In the genomic region with DNA sequence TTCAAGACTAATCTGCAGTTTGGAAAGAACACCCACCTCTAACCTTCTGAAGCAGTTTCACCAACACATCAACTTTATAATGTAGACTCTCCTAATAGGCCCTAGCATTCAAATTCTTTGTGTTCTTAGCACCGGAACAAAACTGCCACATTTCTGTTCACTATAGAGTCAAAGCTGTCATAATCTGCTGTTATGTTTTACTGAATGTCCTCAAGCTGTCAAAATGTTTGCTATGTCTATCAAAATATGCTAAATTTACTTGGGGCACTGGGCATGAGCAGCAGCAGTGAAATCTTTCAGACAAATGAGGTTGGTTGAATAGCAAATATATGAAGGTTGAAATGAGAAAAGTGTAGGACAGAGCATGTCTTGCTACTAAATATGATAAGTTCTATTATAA, we compare ENCODE assay signal across 1 cellular context.
TF ChIP-seq lines count a peak whose summit lies in the region.

No MANE protein-coding gene starts in this region.

TF ChIP-seq in SK-N-SH, 30 proteins besides CTCF, POLR2A, EP300 and RAD21 (continued from another document):
- TF ChIP-seq, protein P1, sequence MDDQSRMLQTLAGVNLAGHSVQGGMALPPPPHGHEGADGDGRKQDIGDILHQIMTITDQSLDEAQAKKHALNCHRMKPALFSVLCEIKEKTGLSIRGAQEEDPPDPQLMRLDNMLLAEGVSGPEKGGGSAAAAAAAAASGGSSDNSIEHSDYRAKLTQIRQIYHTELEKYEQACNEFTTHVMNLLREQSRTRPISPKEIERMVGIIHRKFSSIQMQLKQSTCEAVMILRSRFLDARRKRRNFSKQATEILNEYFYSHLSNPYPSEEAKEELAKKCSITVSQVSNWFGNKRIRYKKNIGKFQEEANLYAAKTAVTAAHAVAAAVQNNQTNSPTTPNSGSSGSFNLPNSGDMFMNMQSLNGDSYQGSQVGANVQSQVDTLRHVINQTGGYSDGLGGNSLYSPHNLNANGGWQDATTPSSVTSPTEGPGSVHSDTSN (IDR thresholded peaks at IDR 0.05): no peak
- no peak for TF ChIP-seq FOSL2 (IDR thresholded peaks at IDR 0.05; ENCODE audit: borderline replicate concordance, low read depth)
TF ChIP-seq in SK-N-SH: peak in this region for 0.
